22 cellular contexts compared by ENCODE assay signal in genomic region chr22:38086001-38086845, GRCh38. TPM values are rescaled to one million over a fixed set of nuclear protein-coding genes. Genes with fewer than 3 reads are reported as not detected.
"Had no signal": no experiment of that assay in that cellular context is flagged by ENCODE, and none has a peak within 500 bp of the region (broad histone marks: within the 10 kb centered on the region; RNA-seq: fewer than 3 reads in every experiment).

No MANE protein-coding gene starts in this region.

- H3K4me3 ChIP-seq: colonic mucosa, skin epidermis, suprapubic skin, transverse colon, uterus had no signal

- H3K36me3 ChIP-seq: brain microvascular endothelial cell, colonic mucosa, transverse colon, uterus had no signal

- FAIRE-seq: endometrium, frontal cortex had no signal

- H3K27ac ChIP-seq: brain microvascular endothelial cell, colonic mucosa, skin epidermis, suprapubic skin, transverse colon, uterus had no signal

- DNase-seq: activated CD4-positive, alpha-beta T cell treated with anti-CD3 and anti-CD28 coated beads, Interleukin-2, amount 10 ng/mL, durations not matched to agents 7 days and 5 days; activated CD8-positive, alpha-beta T cell treated with anti-CD3 and anti-CD28 coated beads, Interleukin-2, amount 10 ng/mL, durations not matched to agents 7 days and 5 days; activated naive CD4-positive, alpha-beta T cell treated with Interleukin-2 at 50 U/mL for 16 hours; activated naive CD8-positive, alpha-beta T cell treated with anti-CD3 and anti-CD28 coated beads, Interleukin-2, amount 10 ng/mL, durations not matched to agents 7 days and 5 days; activated T-cell treated with anti-CD3 and anti-CD28 coated beads, Interleukin-2, amount 50 U/mL, for 24 hours; brain microvascular endothelial cell; central memory CD4-positive, alpha-beta T cell; colonic mucosa; erythroblast; head of caudate nucleus; immature natural killer cell; occipital lobe; stimulated activated naive CD8-positive, alpha-beta T cell treated with anti-CD3 and anti-CD28 coated beads, Interleukin-15, amount 100 ng/mL, for 72 hours; transverse colon; uterus had no signal

- ATAC-seq: activated CD8-positive, alpha-beta T cell treated with anti-CD3 and anti-CD28 coated beads, Interleukin-2, amount 10 ng/mL, durations not matched to agents 7 days and 5 days; stimulated activated naive CD8-positive, alpha-beta T cell treated with anti-CD3 and anti-CD28 coated beads, Interleukin-15, amount 100 ng/mL, for 72 hours had no signal

- H3K9me3 ChIP-seq: colonic mucosa, suprapubic skin, transverse colon, uterus had no signal

RNA-seq across cellular contexts. Expression of gene SLC16A8, which starts 2.2 kb away (rescaled TPM):
- total RNA-seq: activated CD4-positive, alpha-beta T cell treated with anti-CD3 and anti-CD28 coated beads, Interleukin-2, amount 10 ng/mL, durations not matched to agents 7 days and 5 days; activated CD8-positive, alpha-beta T cell treated with anti-CD3 and anti-CD28 coated beads, Interleukin-2, amount 10 ng/mL, durations not matched to agents 7 days and 5 days; activated naive CD8-positive, alpha-beta T cell treated with anti-CD3 and anti-CD28 coated beads, Interleukin-2, amount 10 ng/mL, durations not matched to agents 7 days and 5 days; activated T-helper 2 cell treated with anti-CD3 and anti-CD28 coated beads, Interferon-gamma antibody, Interleukin-2, Interleukin-4, amounts not matched to agents 10 μg/mL and 5 μg/mL and 100 μg/mL, durations not matched to agents 14 hours and 24 hours and 36 hours; liver; suprapubic skin; T-helper 1 cell treated with Interleukin-12 subunit alpha and Interleukin-12 subunit beta and Interleukin-4 antibody, amounts not matched to agents 30 ng/mL and 1 ng/mL, for 36 hours; transverse colon had no signal

RNA-seq across cellular contexts. Expression of gene BAIAP2L2, which starts 24.3 kb away (rescaled TPM):
- total RNA-seq: occipital lobe had no signal
